Comparison of ENCODE assay signal across 22 cellular contexts in the genomic region with DNA sequence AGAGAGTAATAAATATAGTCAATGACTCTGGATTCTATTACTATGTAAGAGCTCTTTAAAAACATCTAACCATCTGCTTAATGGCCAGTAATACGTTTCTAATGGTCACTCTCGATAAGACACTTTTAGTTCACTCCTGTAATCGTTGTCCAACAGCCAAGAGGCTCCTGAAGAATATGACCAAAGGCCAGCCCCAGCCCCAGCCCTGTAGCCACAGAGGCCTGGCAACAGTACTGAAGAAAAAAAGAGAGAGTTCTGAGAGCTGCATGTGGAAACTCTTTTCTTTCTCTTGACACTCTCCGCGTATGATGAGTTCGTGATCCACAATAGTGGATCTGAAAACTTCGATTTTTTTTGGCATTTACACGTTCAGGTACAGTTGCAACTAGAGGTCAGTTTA.
"Had no signal": no experiment of that assay in that cellular context is flagged by ENCODE, and none has a peak within 500 bp of the region (broad histone marks: within the 10 kb centered on the region; RNA-seq: fewer than 3 reads in every experiment).

No MANE protein-coding gene starts in this region.

- ATAC-seq: activated CD8-positive, alpha-beta memory T cell treated with anti-CD3 and anti-CD28 coated beads, Interleukin-2, amount 10 ng/mL, durations not matched to agents 7 days and 5 days; activated naive CD4-positive, alpha-beta T cell treated with anti-CD3 and anti-CD28 coated beads, Interleukin-2, amount 50 U/mL, for 72 hours; activated naive CD8-positive, alpha-beta T cell treated with anti-CD3 and anti-CD28 coated beads, Interleukin-2, amount 50 U/mL, for 24 hours; PC-3; T-helper 17 cell had no signal

- H3K27ac Mint-ChIP-seq: activated B cell treated with CpG ODN at 0.5 μM for 24 hours; activated CD4-positive, alpha-beta T cell treated with anti-CD3 and anti-CD28 coated beads, Interleukin-2, amount 10 ng/mL, durations not matched to agents 24 days and 14 days; activated CD8-positive, alpha-beta memory T cell treated with anti-CD3 and anti-CD28 coated beads, Interleukin-2, amount 10 ng/mL, durations not matched to agents 7 days and 5 days; activated naive CD4-positive, alpha-beta T cell treated with anti-CD3 and anti-CD28 coated beads, Interleukin-2, amount 50 U/mL, for 72 hours; activated naive CD8-positive, alpha-beta T cell treated with anti-CD3 and anti-CD28 coated beads, Interleukin-2, amount 50 U/mL, for 24 hours; activated T-cell treated with anti-CD3 and anti-CD28 coated beads, Interleukin-2, amount 50 U/mL, for 24 hours; activated T-helper 1 cell treated with anti-CD3 and anti-CD28 coated beads, Interleukin-12 subunit alpha, Interleukin-12 subunit beta, Interleukin-2, Interleukin-4 antibody, amounts not matched to agents 30 ng/mL and 10 ng/mL and 1 ng/mL, durations not matched to agents 14 hours and 24 hours and 36 hours; T-helper 17 cell had no signal

- H3K4me3 Mint-ChIP-seq: activated B cell treated with CpG ODN at 0.5 μM for 24 hours; activated CD4-positive, alpha-beta T cell treated with anti-CD3 and anti-CD28 coated beads, Interleukin-2, amount 10 ng/mL, durations not matched to agents 24 days and 14 days; activated CD8-positive, alpha-beta memory T cell treated with anti-CD3 and anti-CD28 coated beads, Interleukin-2, amount 10 ng/mL, durations not matched to agents 7 days and 5 days; activated naive CD8-positive, alpha-beta T cell treated with anti-CD3 and anti-CD28 coated beads, Interleukin-2, amount 50 U/mL, for 24 hours; activated T-cell treated with anti-CD3 and anti-CD28 coated beads, Interleukin-2, amount 50 U/mL, for 24 hours; activated T-helper 1 cell treated with anti-CD3 and anti-CD28 coated beads, Interleukin-12 subunit alpha, Interleukin-12 subunit beta, Interleukin-2, Interleukin-4 antibody, amounts not matched to agents 30 ng/mL and 10 ng/mL and 1 ng/mL, durations not matched to agents 14 hours and 24 hours and 36 hours; T-helper 17 cell had no signal

- H3K27me3 Mint-ChIP-seq: activated B cell treated with CpG ODN at 0.5 μM for 24 hours; activated CD4-positive, alpha-beta T cell treated with anti-CD3 and anti-CD28 coated beads, Interleukin-2, amount 10 ng/mL, durations not matched to agents 24 days and 14 days; activated naive CD8-positive, alpha-beta T cell treated with anti-CD3 and anti-CD28 coated beads, Interleukin-2, amount 50 U/mL, for 24 hours; activated T-cell treated with anti-CD3 and anti-CD28 coated beads, Interleukin-2, amount 50 U/mL, for 24 hours had no signal

- H3K27me3 ChIP-seq: brain microvascular endothelial cell had no signal

- DNase-seq: activated B cell treated with CpG ODN at 0.5 μM for 24 hours; activated CD4-positive, alpha-beta T cell treated with anti-CD3 and anti-CD28 coated beads for 1 hour; activated CD4-positive, alpha-beta T cell treated with anti-CD3 and anti-CD28 coated beads, Interleukin-2, amount 10 ng/mL, durations not matched to agents 24 days and 14 days; activated CD4-positive, alpha-beta T cell treated with anti-CD3 and anti-CD28 coated beads, Interleukin-2, amount 50 U/mL, for 48 hours; activated CD8-positive, alpha-beta memory T cell treated with anti-CD3 and anti-CD28 coated beads, Interleukin-2, amount 10 ng/mL, durations not matched to agents 7 days and 5 days; activated effector memory CD4-positive, alpha-beta T cell treated with Interleukin-2 at 50 U/mL for 16 hours; activated naive CD4-positive, alpha-beta T cell; activated naive CD8-positive, alpha-beta T cell treated with anti-CD3 and anti-CD28 coated beads, Interleukin-2, amount 50 U/mL, for 24 hours; activated T-cell treated with anti-CD3 and anti-CD28 coated beads, Interleukin-2, amount 50 U/mL, for 24 hours; amygdala; brain microvascular endothelial cell; cerebellar nuclear complex; IMR-90; Kasumi-1; KBM-7; NCI-H187; PC-3; SIG-M5; T-helper 17 cell; T-helper 9 cell had no signal

- H3K36me3 Mint-ChIP-seq: activated CD8-positive, alpha-beta memory T cell treated with anti-CD3 and anti-CD28 coated beads, Interleukin-2, amount 10 ng/mL, durations not matched to agents 7 days and 5 days; activated naive CD4-positive, alpha-beta T cell treated with anti-CD3 and anti-CD28 coated beads, Interleukin-2, amount 50 U/mL, for 72 hours had no signal

- H3K36me3 ChIP-seq: brain microvascular endothelial cell had no signal

- H3K27ac ChIP-seq: brain microvascular endothelial cell had no signal

- H3K9me3 Mint-ChIP-seq: activated CD4-positive, alpha-beta T cell treated with anti-CD3 and anti-CD28 coated beads, Interleukin-2, amount 10 ng/mL, durations not matched to agents 24 days and 14 days; activated naive CD8-positive, alpha-beta T cell treated with anti-CD3 and anti-CD28 coated beads, Interleukin-2, amount 50 U/mL, for 24 hours; activated T-cell treated with anti-CD3 and anti-CD28 coated beads, Interleukin-2, amount 50 U/mL, for 24 hours; activated T-helper 1 cell treated with anti-CD3 and anti-CD28 coated beads, Interleukin-12 subunit alpha, Interleukin-12 subunit beta, Interleukin-2, Interleukin-4 antibody, amounts not matched to agents 30 ng/mL and 10 ng/mL and 1 ng/mL, durations not matched to agents 14 hours and 24 hours and 36 hours had no signal

- H3K4me1 Mint-ChIP-seq: activated B cell treated with CpG ODN at 0.5 μM for 24 hours; activated CD4-positive, alpha-beta T cell treated with anti-CD3 and anti-CD28 coated beads, Interleukin-2, amount 10 ng/mL, durations not matched to agents 24 days and 14 days; activated CD8-positive, alpha-beta memory T cell treated with anti-CD3 and anti-CD28 coated beads, Interleukin-2, amount 10 ng/mL, durations not matched to agents 7 days and 5 days; activated naive CD8-positive, alpha-beta T cell treated with anti-CD3 and anti-CD28 coated beads, Interleukin-2, amount 50 U/mL, for 24 hours; T-helper 17 cell had no signal
